Comparison of ENCODE assay signal across 21 cellular contexts in the genomic region with DNA sequence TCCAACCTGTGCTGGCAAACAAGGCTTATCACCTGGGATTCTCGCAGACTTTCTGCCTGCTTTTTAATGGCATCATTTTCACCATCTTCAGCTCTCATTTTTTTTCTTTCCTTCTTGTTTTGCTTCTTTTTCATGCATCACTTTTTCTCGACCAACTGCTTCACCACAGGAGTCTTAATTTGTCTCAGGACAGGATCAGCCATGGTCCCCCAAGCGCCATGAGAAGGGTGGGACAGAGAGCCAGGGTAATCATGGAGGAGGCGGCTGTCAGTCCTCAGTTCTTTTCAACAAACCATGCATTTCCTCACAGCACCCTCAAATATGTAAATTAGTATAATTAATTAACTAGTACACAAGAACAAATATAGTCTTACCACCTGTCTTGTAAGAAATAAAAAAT. TPM values are rescaled to one million over a fixed set of nuclear protein-coding genes. Genes with fewer than 3 reads are reported as not detected.
DNase-seq lines count a peak whose midpoint lies in the region; ATAC-seq and TF ChIP-seq lines count a peak whose summit lies in the region.
"Had no signal": no experiment of that assay in that cellular context is flagged by ENCODE, and none has a peak within 500 bp of the region (broad histone marks: within the 10 kb centered on the region; RNA-seq: fewer than 3 reads in every experiment).

No MANE protein-coding gene starts in this region.

- no peak overlapping the region for H3K4me3 Mint-ChIP-seq in activated CD8-positive, alpha-beta T cell treated with anti-CD3 and anti-CD28 coated beads for 36 hours
- no peak overlapping the region for H3K4me3 Mint-ChIP-seq in activated CD8-positive, alpha-beta T cell treated with anti-CD3 and anti-CD28 coated beads, Interleukin-2, amount 10 ng/mL, durations not matched to agents 7 days and 5 days
- H3K4me3 Mint-ChIP-seq in GM23338 (peak overlapping the region; percentile 10; the same call in 2 of the 3 replicates), brain (peak overlapping the region in 3 of 5 experiments; percentile 2 to 7 (median 7)), neural progenitor cell (peak overlapping the region; percentile 4)
- H3K4me3 Mint-ChIP-seq: activated CD4-positive, alpha-beta memory T cell treated with anti-CD3 and anti-CD28 coated beads for 36 hours had no signal

- H3K9ac ChIP-seq in neural progenitor cell, result no peak overlapping the region

- no peak overlapping the region for H2AFZ ChIP-seq in GM23338
- H2AFZ ChIP-seq in neural progenitor cell (replicated peaks), result no peak overlapping the region

- peaks cover 59% of the 10 kb centered on the region for H3K4me1 Mint-ChIP-seq in activated CD8-positive, alpha-beta T cell treated with anti-CD3 and anti-CD28 coated beads for 36 hours (ENCODE audit: low read depth)
- H3K4me1 Mint-ChIP-seq in activated CD8-positive, alpha-beta T cell treated with anti-CD3 and anti-CD28 coated beads, Interleukin-2, amount 10 ng/mL, durations not matched to agents 7 days and 5 days (ENCODE audit: low read depth), result peaks cover 30% of the 10 kb centered on the region
- H3K4me1 Mint-ChIP-seq in GM23338, result peaks cover 50% of the 10 kb centered on the region
- H3K4me1 Mint-ChIP-seq in brain, result peaks cover 47% of the 10 kb centered on the region
- peaks cover 3% of the 10 kb centered on the region for H3K4me1 Mint-ChIP-seq in neural progenitor cell

- POLR2A ChIA-PET in activated CD8-positive, alpha-beta T cell treated with anti-CD3 and anti-CD28 coated beads for 36 hours (lab: Charles Lee), result no interaction called here
- POLR2A ChIA-PET in activated CD8-positive, alpha-beta T cell treated with anti-CD3 and anti-CD28 coated beads, Interleukin-2, amount 10 ng/mL, durations not matched to agents 7 days and 5 days (lab: Charles Lee), result no interaction called here

- no peaks in the 10 kb centered on the region for H3F3A ChIP-seq in GM23338 (replicated peaks; ENCODE audit: low read depth)
- no peaks in the 10 kb centered on the region for H3F3A ChIP-seq in neural progenitor cell (ENCODE audit: low read depth)

- H3K27ac Mint-ChIP-seq in activated CD8-positive, alpha-beta T cell treated with anti-CD3 and anti-CD28 coated beads for 36 hours, result peak overlapping the region; percentile 31
- H3K27ac Mint-ChIP-seq in activated CD8-positive, alpha-beta T cell treated with anti-CD3 and anti-CD28 coated beads, Interleukin-2, amount 10 ng/mL, durations not matched to agents 7 days and 5 days, result no peak overlapping the region
- H3K27ac Mint-ChIP-seq in GM23338, result no peak overlapping the region
- H3K27ac Mint-ChIP-seq in brain, result peak overlapping the region in 4 of 5 experiments; percentile 1 to 31 (median 13)
- H3K27ac Mint-ChIP-seq in neural progenitor cell, result no peak overlapping the region
- H3K27ac Mint-ChIP-seq: activated CD4-positive, alpha-beta memory T cell treated with anti-CD3 and anti-CD28 coated beads for 36 hours had no signal

- TF ChIP-seq CTCF in activated CD8-positive, alpha-beta T cell treated with anti-CD3 and anti-CD28 coated beads for 36 hours (IDR thresholded peaks at IDR 0.05), result no peak
- TF ChIP-seq CTCF in GM23338 (conservative IDR thresholded peaks at IDR 0.05; ENCODE audit: low read depth in 2 of 2) (no peak), brain (conservative IDR thresholded peaks at IDR 0.05) (no peak), neural progenitor cell (IDR thresholded peaks at IDR 0.05) (no peak)

- no peaks in the 10 kb centered on the region for H3K9me3 ChIP-seq in neural progenitor cell (ENCODE audit: low read depth)
- H3K9me3 ChIP-seq: BE2C, Peyer's patch, upper lobe of left lung had no signal

- H3K27ac ChIP-seq in GM23338 (ENCODE audit: low read depth), result peak overlapping the region; percentile 35; the same call in 1 of the 2 replicates
- H3K27ac ChIP-seq in neural progenitor cell, result no peak overlapping the region
- H3K27ac ChIP-seq: Peyer's patch, upper lobe of left lung, WERI-Rb-1 had no signal

- peaks cover 100% of the 10 kb centered on the region for H3K79me2 ChIP-seq in GM23338 (replicated peaks; ENCODE audit: insufficient read depth)
- peaks cover 100% of the 10 kb centered on the region for H3K79me2 ChIP-seq in neural progenitor cell (ENCODE audit: low read depth)

- peaks cover 48% of the 10 kb centered on the region for H3K4me1 ChIP-seq in GM23338 (ENCODE audit: insufficient read depth)
- peaks cover 7% of the 10 kb centered on the region for H3K4me1 ChIP-seq in neural progenitor cell
- H3K4me1 ChIP-seq: BE2C had no signal

- no peaks in the 10 kb centered on the region for H3K27me3 Mint-ChIP-seq in activated CD8-positive, alpha-beta T cell treated with anti-CD3 and anti-CD28 coated beads for 36 hours
- no peaks in the 10 kb centered on the region for H3K27me3 Mint-ChIP-seq in activated CD8-positive, alpha-beta T cell treated with anti-CD3 and anti-CD28 coated beads, Interleukin-2, amount 10 ng/mL, durations not matched to agents 7 days and 5 days (ENCODE audit: low read depth)
- H3K27me3 Mint-ChIP-seq in GM23338 (ENCODE audit: insufficient read depth, low read depth, poor library complexity), result no peaks in the 10 kb centered on the region
- H3K27me3 Mint-ChIP-seq in brain, result no peaks in the 10 kb centered on the region
- H3K27me3 Mint-ChIP-seq in neural progenitor cell (ENCODE audit: insufficient read depth, low read depth), result no peaks in the 10 kb centered on the region
- H3K27me3 Mint-ChIP-seq: activated CD4-positive, alpha-beta memory T cell treated with anti-CD3 and anti-CD28 coated beads for 36 hours had no signal

- H3K27me3 ChIP-seq in GM23338 (ENCODE audit: insufficient read depth) (no peaks in the 10 kb centered on the region), neural progenitor cell (no peaks in the 10 kb centered on the region)
- H3K27me3 ChIP-seq: BE2C, Peyer's patch, upper lobe of left lung had no signal

- H3K36me3 Mint-ChIP-seq in activated CD8-positive, alpha-beta T cell treated with anti-CD3 and anti-CD28 coated beads for 36 hours (ENCODE audit: low read depth), result peaks cover 29% of the 10 kb centered on the region
- peaks cover 32% of the 10 kb centered on the region for H3K36me3 Mint-ChIP-seq in activated CD8-positive, alpha-beta T cell treated with anti-CD3 and anti-CD28 coated beads, Interleukin-2, amount 10 ng/mL, durations not matched to agents 7 days and 5 days (ENCODE audit: low read depth)
- H3K36me3 Mint-ChIP-seq in GM23338 (ENCODE audit: low read depth), result no peaks in the 10 kb centered on the region; the same call in 2 of the 3 replicates
- H3K36me3 Mint-ChIP-seq in brain, result peaks cover 68% of the 10 kb centered on the region
- peaks cover 54% of the 10 kb centered on the region for H3K36me3 Mint-ChIP-seq in neural progenitor cell

- no peak for DNase-seq in activated CD8-positive, alpha-beta T cell treated with anti-CD3 and anti-CD28 coated beads for 36 hours
- DNase-seq in activated CD8-positive, alpha-beta T cell treated with anti-CD3 and anti-CD28 coated beads, Interleukin-2, amount 10 ng/mL, durations not matched to agents 7 days and 5 days, result no peak
- DNase-seq in GM23338 (ENCODE audit: low spot score) (no peak), neural progenitor cell (ENCODE audit: low spot score) (no peak)
- DNase-seq in activated effector memory CD4-positive, alpha-beta T cell treated with Interleukin-2 at 50 U/mL for 16 hours, result no peak
- DNase-seq: activated CD4-positive, alpha-beta memory T cell treated with anti-CD3 and anti-CD28 coated beads for 36 hours; activated naive CD4-positive, alpha-beta T cell treated with anti-CD3 and anti-CD28 coated beads, Interleukin-2, amount 50 U/mL, for 16 hours; activated T-cell treated with anti-CD3 and anti-CD28 coated beads, Interleukin-2, amount 50 U/mL, for 48 hours; BE2C; effector memory CD4-positive, alpha-beta T cell; NCI-H187; NCI-H345; NK-92 treated with Interleukin-12 subunit alpha and Interleukin-12 subunit beta, amount 100 ng/mL, for 24 hours; Peyer's patch; stimulated activated CD4-positive, alpha-beta T cell treated with anti-CD3 and anti-CD28 coated beads, Interleukin-4, amount 100 ng/mL, for 1 hour; upper lobe of left lung; WERI-Rb-1 had no signal

- intact Hi-C loops in activated CD8-positive, alpha-beta T cell treated with anti-CD3 and anti-CD28 coated beads for 36 hours (cut with micrococcal nuclease), result no loop called here

- H3K9me2 ChIP-seq in GM23338 (ENCODE audit: insufficient read depth), result no peaks in the 10 kb centered on the region

- no peaks in the 10 kb centered on the region for H3K9me3 Mint-ChIP-seq in activated CD8-positive, alpha-beta T cell treated with anti-CD3 and anti-CD28 coated beads for 36 hours
- no peaks in the 10 kb centered on the region for H3K9me3 Mint-ChIP-seq in activated CD8-positive, alpha-beta T cell treated with anti-CD3 and anti-CD28 coated beads, Interleukin-2, amount 10 ng/mL, durations not matched to agents 7 days and 5 days (ENCODE audit: insufficient read depth)
- no peaks in the 10 kb centered on the region for H3K9me3 Mint-ChIP-seq in GM23338
- H3K9me3 Mint-ChIP-seq in brain, result peaks cover 0 to 6% (median 0%) of the 10 kb centered on the region in 5 experiments
- H3K9me3 Mint-ChIP-seq in neural progenitor cell, result peaks cover 46% of the 10 kb centered on the region
- H3K9me3 Mint-ChIP-seq: activated CD4-positive, alpha-beta memory T cell treated with anti-CD3 and anti-CD28 coated beads for 36 hours had no signal

- CTCF ChIA-PET in activated CD8-positive, alpha-beta T cell treated with anti-CD3 and anti-CD28 coated beads for 36 hours (lab: Charles Lee), result interaction anchor here (0.9 kb wide), 1 partner anchor 442 kb away, joined by 3 read pairs; no protein-coding TSS in a partner anchor
- CTCF ChIA-PET in activated CD8-positive, alpha-beta T cell treated with anti-CD3 and anti-CD28 coated beads, Interleukin-2, amount 10 ng/mL, durations not matched to agents 7 days and 5 days (lab: Charles Lee), result no interaction called here

- no peak overlapping the region for H3K4me3 ChIP-seq in GM23338
- no peak overlapping the region for H3K4me3 ChIP-seq in neural progenitor cell
- H3K4me3 ChIP-seq: K562, Peyer's patch, upper lobe of left lung had no signal

- H3K36me3 ChIP-seq in GM23338 (ENCODE audit: insufficient read depth) (no peaks in the 10 kb centered on the region), neural progenitor cell (no peaks in the 10 kb centered on the region)
- H3K36me3 ChIP-seq: BE2C, Peyer's patch, upper lobe of left lung had no signal

- H4K20me1 ChIP-seq in GM23338 (replicated peaks; ENCODE audit: insufficient read depth), result peaks cover 81% of the 10 kb centered on the region
- peaks cover 95% of the 10 kb centered on the region for H4K20me1 ChIP-seq in neural progenitor cell (ENCODE audit: low read depth)

- H3K4me2 ChIP-seq in GM23338 (peak overlapping the region; percentile 41), neural progenitor cell (no peak overlapping the region)

- ATAC-seq in activated CD8-positive, alpha-beta T cell treated with anti-CD3 and anti-CD28 coated beads for 36 hours, result no peak
- no peak for ATAC-seq in activated CD8-positive, alpha-beta T cell treated with anti-CD3 and anti-CD28 coated beads, Interleukin-2, amount 10 ng/mL, durations not matched to agents 7 days and 5 days
- ATAC-seq in GM23338 (peak; percentile 52; the same call in 2 of the 3 replicates), HG02678 (IDR thresholded peaks at IDR 0.05; ENCODE audit: unreplicated experiment) (no peak)
- ATAC-seq in activated CD4-positive, CD25-positive, alpha-beta regulatory T cell treated with anti-CD3 and anti-CD28 coated beads, Interleukin-2, amount 50 U/mL, for 24 hours, result no peak
- ATAC-seq: K562 had no signal

RNA-seq across cellular contexts. Expression of a gene that starts 19.3 kb away (rescaled TPM):
- total RNA-seq in activated CD8-positive, alpha-beta T cell treated with anti-CD3 and anti-CD28 coated beads for 36 hours, result 100 to 1,000 TPM; 118 to 121 TPM
- 100 to 1,000 TPM; 103 to 105 TPM for total RNA-seq in activated CD8-positive, alpha-beta T cell treated with anti-CD3 and anti-CD28 coated beads, Interleukin-2, amount 10 ng/mL, durations not matched to agents 7 days and 5 days
- 257 and 351 TPM in 2 replicates for total RNA-seq in GM23338 (2014; rRNA removed; shearing (Covaris generic))
- polyA plus RNA-seq in GM23338 (2016; fragmentation: Nextera tagmentation; extraction: Ambion mirVana), result 102 and 113 TPM in 2 replicates
- polyA plus RNA-seq in brain (ENCODE audit: insufficient read depth, low read depth, low replicate concordance), result 31.7 TPM
- 249 and 340 TPM in 2 replicates for total RNA-seq in neural progenitor cell (ENCODE audit: low replicate concordance)

Comparison
In these comparisons a context has a peak if more than half of its experiments do, and no peak if none do; other contexts are left out.
1. H3K27ac Mint-ChIP-seq: peak in activated CD8-positive, alpha-beta T cell treated with anti-CD3 and anti-CD28 coated beads for 36 hours (single experiment) and brain (4 of 5); none in activated CD8-positive, alpha-beta T cell treated with anti-CD3 and anti-CD28 coated beads, Interleukin-2, amount 10 ng/mL, durations not matched to agents 7 days and 5 days (single experiment), GM23338 (single experiment) and neural progenitor cell (single experiment).
2. H3K4me3 Mint-ChIP-seq: peak in GM23338 (single experiment), brain (3 of 5) and neural progenitor cell (single experiment); none in activated CD8-positive, alpha-beta T cell treated with anti-CD3 and anti-CD28 coated beads for 36 hours (single experiment) and activated CD8-positive, alpha-beta T cell treated with anti-CD3 and anti-CD28 coated beads, Interleukin-2, amount 10 ng/mL, durations not matched to agents 7 days and 5 days (single experiment).